ENCODE assay signal across 17 cellular contexts in the genomic region with DNA sequence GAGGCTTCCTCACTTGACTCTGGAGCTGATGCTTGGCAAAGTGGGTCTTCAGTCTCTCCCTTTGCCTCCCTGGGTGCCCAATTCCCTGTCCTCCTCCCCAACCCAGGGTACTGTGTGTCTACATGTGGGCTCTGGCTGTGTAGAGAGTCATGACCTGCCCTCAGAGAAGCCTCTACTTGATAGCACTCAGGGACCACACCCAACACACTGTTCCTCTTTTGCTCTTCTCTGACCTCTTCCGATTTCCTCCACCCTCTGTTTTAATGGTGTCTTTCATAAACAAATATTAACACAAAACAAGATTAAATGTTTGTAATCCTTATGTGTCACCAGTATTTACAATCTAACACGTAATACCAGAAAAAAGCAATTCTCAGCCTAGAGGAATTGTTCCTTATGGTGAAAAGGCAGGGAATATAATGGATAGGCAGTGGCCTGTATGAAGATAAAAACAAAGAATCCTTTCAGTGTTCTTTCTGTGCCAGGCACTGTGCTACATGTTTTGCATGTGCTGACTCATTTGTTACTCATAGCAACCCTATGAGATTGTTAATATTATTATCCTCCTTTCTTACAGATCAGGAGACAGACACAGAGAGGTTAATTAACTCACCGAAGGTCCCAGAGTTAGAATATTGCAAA. TPM values are rescaled to one million over a fixed set of nuclear protein-coding genes. Genes with fewer than 3 reads are reported as not detected.
DNase-seq lines count a peak whose midpoint lies in the region; ATAC-seq and TF ChIP-seq lines count a peak whose summit lies in the region.
"Had no signal": no experiment of that assay in that cellular context is flagged by ENCODE, and none has a peak within 500 bp of the region (broad histone marks: within the 10 kb centered on the region; RNA-seq: fewer than 3 reads in every experiment).

No MANE protein-coding gene starts in this region.

- DNase-seq in NCI-H69 (lab: John Stamatoyannopoulos, UW) (peak; percentile 0), fibroblast of villous mesenchyme (ENCODE audit: low read depth) (peak; percentile 14), NCI-H510A (lab: John Stamatoyannopoulos, UW) (no peak)
- DNase-seq in stimulated activated CD4-positive, alpha-beta T cell treated with anti-CD3 and anti-CD28 coated beads, Interleukin-2, amount 100 ng/mL, for 24 hours: no peak
- DNase-seq: activated CD4-positive, CD25-positive, alpha-beta regulatory T cell treated with anti-CD3 and anti-CD28 coated beads, Interleukin-2, amount 50 U/mL, for 72 hours; caudate nucleus; CD8-positive, alpha-beta T cell; GOT3; NCI-H1436; Peyer's patch; stimulated activated naive CD4-positive, alpha-beta T cell treated with Interleukin-2 at 50 U/mL for 16 hours had no signal

- no peak for TF ChIP-seq CTCF in fibroblast of villous mesenchyme (IDR thresholded peaks at IDR 0.05; ENCODE audit: insufficient read depth, low read depth, low read length)

- no peak overlapping the region for H3K4me3 ChIP-seq in fibroblast of villous mesenchyme (ENCODE audit: low read depth, low read length)
- H3K4me3 ChIP-seq: Peyer's patch had no signal

- ATAC-seq in GM18498 (IDR thresholded peaks at IDR 0.05; ENCODE audit: unreplicated experiment) (peak; percentile 50), GM21619 (IDR thresholded peaks at IDR 0.05; ENCODE audit: unreplicated experiment) (peak; percentile 63), HG02759 (IDR thresholded peaks at IDR 0.05; ENCODE audit: unreplicated experiment) (no peak), SK-N-SH treated with all-trans-retinoic acid at 6 μM for 48 hours (no peak)
- ATAC-seq: CD8-positive, alpha-beta T cell had no signal

TF ChIP-seq in SK-N-SH treated with all-trans-retinoic acid at 6 μM for 48 hours, 23 proteins besides CTCF, POLR2A, EP300 and RAD21:
- TF ChIP-seq, protein P1, sequence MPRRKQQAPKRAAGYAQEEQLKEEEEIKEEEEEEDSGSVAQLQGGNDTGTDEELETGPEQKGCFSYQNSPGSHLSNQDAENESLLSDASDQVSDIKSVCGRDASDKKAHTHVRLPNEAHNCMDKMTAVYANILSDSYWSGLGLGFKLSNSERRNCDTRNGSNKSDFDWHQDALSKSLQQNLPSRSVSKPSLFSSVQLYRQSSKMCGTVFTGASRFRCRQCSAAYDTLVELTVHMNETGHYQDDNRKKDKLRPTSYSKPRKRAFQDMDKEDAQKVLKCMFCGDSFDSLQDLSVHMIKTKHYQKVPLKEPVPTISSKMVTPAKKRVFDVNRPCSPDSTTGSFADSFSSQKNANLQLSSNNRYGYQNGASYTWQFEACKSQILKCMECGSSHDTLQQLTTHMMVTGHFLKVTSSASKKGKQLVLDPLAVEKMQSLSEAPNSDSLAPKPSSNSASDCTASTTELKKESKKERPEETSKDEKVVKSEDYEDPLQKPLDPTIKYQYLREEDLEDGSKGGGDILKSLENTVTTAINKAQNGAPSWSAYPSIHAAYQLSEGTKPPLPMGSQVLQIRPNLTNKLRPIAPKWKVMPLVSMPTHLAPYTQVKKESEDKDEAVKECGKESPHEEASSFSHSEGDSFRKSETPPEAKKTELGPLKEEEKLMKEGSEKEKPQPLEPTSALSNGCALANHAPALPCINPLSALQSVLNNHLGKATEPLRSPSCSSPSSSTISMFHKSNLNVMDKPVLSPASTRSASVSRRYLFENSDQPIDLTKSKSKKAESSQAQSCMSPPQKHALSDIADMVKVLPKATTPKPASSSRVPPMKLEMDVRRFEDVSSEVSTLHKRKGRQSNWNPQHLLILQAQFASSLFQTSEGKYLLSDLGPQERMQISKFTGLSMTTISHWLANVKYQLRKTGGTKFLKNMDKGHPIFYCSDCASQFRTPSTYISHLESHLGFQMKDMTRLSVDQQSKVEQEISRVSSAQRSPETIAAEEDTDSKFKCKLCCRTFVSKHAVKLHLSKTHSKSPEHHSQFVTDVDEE (CRISPR knock-in tag; IDR thresholded peaks at IDR 0.05): no peak
- TF ChIP-seq, protein P2, sequence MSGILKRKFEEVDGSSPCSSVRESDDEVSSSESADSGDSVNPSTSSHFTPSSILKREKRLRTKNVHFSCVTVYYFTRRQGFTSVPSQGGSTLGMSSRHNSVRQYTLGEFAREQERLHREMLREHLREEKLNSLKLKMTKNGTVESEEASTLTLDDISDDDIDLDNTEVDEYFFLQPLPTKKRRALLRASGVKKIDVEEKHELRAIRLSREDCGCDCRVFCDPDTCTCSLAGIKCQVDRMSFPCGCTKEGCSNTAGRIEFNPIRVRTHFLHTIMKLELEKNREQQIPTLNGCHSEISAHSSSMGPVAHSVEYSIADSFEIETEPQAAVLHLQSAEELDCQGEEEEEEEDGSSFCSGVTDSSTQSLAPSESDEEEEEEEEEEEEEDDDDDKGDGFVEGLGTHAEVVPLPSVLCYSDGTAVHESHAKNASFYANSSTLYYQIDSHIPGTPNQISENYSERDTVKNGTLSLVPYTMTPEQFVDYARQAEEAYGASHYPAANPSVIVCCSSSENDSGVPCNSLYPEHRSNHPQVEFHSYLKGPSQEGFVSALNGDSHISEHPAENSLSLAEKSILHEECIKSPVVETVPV (CRISPR knock-in tag; IDR thresholded peaks at IDR 0.05): no peak
- TF ChIP-seq ZFP3 (CRISPR knock-in tag; IDR thresholded peaks at IDR 0.05): no peak
- no peak for TF ChIP-seq PPARA (CRISPR knock-in tag; IDR thresholded peaks at IDR 0.05; ENCODE audit: borderline replicate concordance)
- no peak for TF ChIP-seq TCF4 (CRISPR knock-in tag; IDR thresholded peaks at IDR 0.05; ENCODE audit: borderline replicate concordance)
- TF ChIP-seq ZNF565 (CRISPR knock-in tag; conservative IDR thresholded peaks at IDR 0.05; ENCODE audit: low read depth): no peak
- TF ChIP-seq, protein P3, sequence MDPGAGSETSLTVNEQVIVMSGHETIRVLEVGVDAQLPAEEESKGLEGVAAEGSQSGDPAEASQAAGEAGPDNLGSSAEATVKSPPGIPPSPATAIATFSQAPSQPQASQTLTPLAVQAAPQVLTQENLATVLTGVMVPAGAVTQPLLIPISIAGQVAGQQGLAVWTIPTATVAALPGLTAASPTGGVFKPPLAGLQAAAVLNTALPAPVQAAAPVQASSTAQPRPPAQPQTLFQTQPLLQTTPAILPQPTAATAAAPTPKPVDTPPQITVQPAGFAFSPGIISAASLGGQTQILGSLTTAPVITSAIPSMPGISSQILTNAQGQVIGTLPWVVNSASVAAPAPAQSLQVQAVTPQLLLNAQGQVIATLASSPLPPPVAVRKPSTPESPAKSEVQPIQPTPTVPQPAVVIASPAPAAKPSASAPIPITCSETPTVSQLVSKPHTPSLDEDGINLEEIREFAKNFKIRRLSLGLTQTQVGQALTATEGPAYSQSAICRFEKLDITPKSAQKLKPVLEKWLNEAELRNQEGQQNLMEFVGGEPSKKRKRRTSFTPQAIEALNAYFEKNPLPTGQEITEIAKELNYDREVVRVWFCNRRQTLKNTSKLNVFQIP (CRISPR knock-in tag; IDR thresholded peaks at IDR 0.05; ENCODE audit: borderline replicate concordance, low read depth): no peak
- TF ChIP-seq CSDC2 (CRISPR knock-in tag; IDR thresholded peaks at IDR 0.05): no peak
- TF ChIP-seq ISL1 (CRISPR knock-in tag; IDR thresholded peaks at IDR 0.05): no peak
- no peak for TF ChIP-seq BACH2 (CRISPR knock-in tag; IDR thresholded peaks at IDR 0.05; ENCODE audit: borderline replicate concordance)
- no peak for TF ChIP-seq ZNF70 (CRISPR knock-in tag; IDR thresholded peaks at IDR 0.05)
- no peak for TF ChIP-seq ZNF8 (CRISPR knock-in tag; IDR thresholded peaks at IDR 0.05)
- TF ChIP-seq ZC3H10 (CRISPR knock-in tag; IDR thresholded peaks at IDR 0.05): no peak
- no peak for TF ChIP-seq ESRRG (CRISPR knock-in tag; IDR thresholded peaks at IDR 0.05)

RNA-seq across cellular contexts. Expression of a gene that starts 58.2 kb away (rescaled TPM):
- total RNA-seq in fibroblast of villous mesenchyme: 2.6 TPM in 1 of 2 replicates, not detected in the other
- total RNA-seq: activated T-helper 17 cell treated with anti-CD3 and anti-CD28 coated beads, Interleukin-2, amount 50 U/mL, for 72 hours; CD8-positive, alpha-beta T cell; omental fat pad had no signal

Comparison
In these comparisons a context has a peak if more than half of its experiments do, and no peak if none do; other contexts are left out.
1. ATAC-seq: peak in GM18498 (single experiment) and GM21619 (single experiment); none in HG02759 (single experiment) and SK-N-SH treated with all-trans-retinoic acid at 6 μM for 48 hours (single experiment).
2. DNase-seq: peak in NCI-H69 (single experiment) and fibroblast of villous mesenchyme (single experiment); none in NCI-H510A (single experiment) and stimulated activated CD4-positive, alpha-beta T cell treated with anti-CD3 and anti-CD28 coated beads, Interleukin-2, amount 100 ng/mL, for 24 hours (0 of 2).